In genomic region chr19:18251587-18252369, GRCh38 we compare ENCODE assay signal across 8 cellular contexts. TPM values are rescaled to one million over a fixed set of nuclear protein-coding genes. Genes with fewer than 3 reads are reported as not detected.
DNase-seq lines count a peak whose midpoint lies in the region; ATAC-seq and TF ChIP-seq lines count a peak whose summit lies in the region.

No MANE protein-coding gene starts in this region.

- peaks cover 23% of the 10 kb centered on the region for H3K27me3 Mint-ChIP-seq in activated naive CD4-positive, alpha-beta T cell treated with anti-CD3 and anti-CD28 coated beads for 36 hours (ENCODE audit: low read depth)

- H3K36me3 ChIP-seq in DOHH2 (ENCODE audit: control insufficient read depth, low read length) (no peaks in the 10 kb centered on the region), SK-N-MC (ENCODE audit: insufficient read depth, low read length) (no peaks in the 10 kb centered on the region), uterus (no peaks in the 10 kb centered on the region)

- no peak overlapping the region for H3K9ac ChIP-seq in SK-N-MC (ENCODE audit: insufficient read length)

- H3K9me3 ChIP-seq in DOHH2 (ENCODE audit: control insufficient read depth, insufficient read depth, low read length) (peaks cover 5% of the 10 kb centered on the region; the same call in 1 of the 2 replicates), SK-N-MC (ENCODE audit: low read depth, low read length) (no peaks in the 10 kb centered on the region), uterus (no peaks in the 10 kb centered on the region)

- no peaks in the 10 kb centered on the region for H3K36me3 Mint-ChIP-seq in activated naive CD4-positive, alpha-beta T cell treated with anti-CD3 and anti-CD28 coated beads for 36 hours (ENCODE audit: low read depth)

- H3F3A ChIP-seq in DOHH2 (ENCODE audit: control insufficient read depth, insufficient read depth): 0 out of 2 replicates have a peak, but pooled peaks cover 4% of the 10 kb centered on the region

- H3K27ac ChIP-seq in DOHH2 (ENCODE audit: low read depth, low read length) (no peak overlapping the region), SK-N-MC (no peak overlapping the region), uterus (no peak overlapping the region)

- H3K9me3 Mint-ChIP-seq in activated naive CD4-positive, alpha-beta T cell treated with anti-CD3 and anti-CD28 coated beads for 36 hours: no peaks in the 10 kb centered on the region

- H3K27ac Mint-ChIP-seq in activated naive CD4-positive, alpha-beta T cell treated with anti-CD3 and anti-CD28 coated beads for 36 hours: no peak overlapping the region

- TF ChIP-seq CTCF in DOHH2 (IDR thresholded peaks at IDR 0.05; ENCODE audit: low read depth, low read length, poor library complexity, severe bottlenecking): peak; percentile 93
- TF ChIP-seq CTCF in uterus (IDR thresholded peaks at IDR 0.05): peak; percentile 92 to 97 (median 96)

- no peak for ATAC-seq in GM18858 (IDR thresholded peaks at IDR 0.05; ENCODE audit: unreplicated experiment)

- peak; percentile 64 for DNase-seq in M059J (ENCODE audit: low read depth)
- DNase-seq in SK-N-MC (ENCODE audit: low read depth, low spot score): peak; percentile 39
- peak; percentile 90 for DNase-seq in activated naive CD4-positive, alpha-beta T cell treated with anti-CD3 and anti-CD28 coated beads for 36 hours
- DNase-seq in head of caudate nucleus: peak; percentile 26 to 92 (median 82)
- DNase-seq in posterior vena cava (ENCODE audit: low spot score): peak; percentile 91
- peak; percentile 75 to 77 for DNase-seq in uterus

- no peaks in the 10 kb centered on the region for H4K20me1 ChIP-seq in DOHH2 (ENCODE audit: control insufficient read depth, insufficient read depth, low read depth, low read length)

- CTCF ChIA-PET in activated naive CD4-positive, alpha-beta T cell treated with anti-CD3 and anti-CD28 coated beads for 36 hours (lab: Charles Lee): interaction anchor here (0.6 to 6.3 kb wide), 37 partner anchors 9 to 190 kb away, joined by 3 to 117 read pairs (median 4); partner anchors contain the start of genes IQCN, MPV17L2 and RAB3A

- no peaks in the 10 kb centered on the region for H3K9me2 ChIP-seq in DOHH2 (replicated peaks; ENCODE audit: control insufficient read depth, low read length)

- intact Hi-C loops in activated naive CD4-positive, alpha-beta T cell treated with anti-CD3 and anti-CD28 coated beads for 36 hours (cut with micrococcal nuclease): loop anchor here (1.0 to 2.0 kb wide), 5 partner anchors 43 to 189 kb away; partner anchors contain the start of gene RAB3A
- intact Hi-C loops in head of caudate nucleus (cut with DNase I): loop anchor here (5.0 kb wide), 1 partner anchor 39 kb away; no protein-coding TSS in a partner anchor
- intact Hi-C loops in posterior vena cava (cut with DNase I): loop anchor here (1.0 to 10.0 kb wide), 4 partner anchors 21 to 139 kb away; partner anchors contain the start of gene RAB3A (in 1 of the 2)
- intact Hi-C loops in uterus (cut with DNase I; ENCODE audit: low total_unique reads): no loop called here

- TF ChIP-seq POLR2A in uterus (IDR thresholded peaks at IDR 0.05): no peak

- H3K4me1 ChIP-seq in DOHH2 (ENCODE audit: control insufficient read depth, low read length) (peaks cover 22% of the 10 kb centered on the region), uterus (no peaks in the 10 kb centered on the region)

- no peaks in the 10 kb centered on the region for H3K79me2 ChIP-seq in DOHH2 (ENCODE audit: control insufficient read depth, low read length)

- H3K4me3 Mint-ChIP-seq in activated naive CD4-positive, alpha-beta T cell treated with anti-CD3 and anti-CD28 coated beads for 36 hours: no peak overlapping the region

- H3K27me3 ChIP-seq in DOHH2 (ENCODE audit: control insufficient read depth, low read length): peaks cover 20% of the 10 kb centered on the region
- H3K27me3 ChIP-seq in uterus: no peaks in the 10 kb centered on the region

- H3K4me2 ChIP-seq in DOHH2 (ENCODE audit: low read length): no peak overlapping the region

- H3K4me3 ChIP-seq in DOHH2 (ENCODE audit: low read length) (no peak overlapping the region), SK-N-MC (no peak overlapping the region), uterus (no peak overlapping the region)

- H3K4me1 Mint-ChIP-seq in activated naive CD4-positive, alpha-beta T cell treated with anti-CD3 and anti-CD28 coated beads for 36 hours (ENCODE audit: low read depth): peaks cover 2% of the 10 kb centered on the region

RNA-seq across cellular contexts. Expression of gene IQCN, which starts 22.5 kb away (rescaled TPM):
- 0.10 TPM in 1 of 2 replicates, not detected in the other for total RNA-seq in M059J (2014; rRNA removed; shearing (Covaris generic))
- under 1 TPM in 1 of 2 experiments, not detected in 1; 0.19 TPM for total RNA-seq in activated naive CD4-positive, alpha-beta T cell treated with anti-CD3 and anti-CD28 coated beads for 36 hours
- 1 to 10 TPM; 2.6 to 4.9 TPM for total RNA-seq in posterior vena cava
- total RNA-seq in uterus: 10 to 100 TPM in 1 of 4 donors, 1 to 10 TPM in 3; 1.0 to 41.1 (median 3.0) TPM

RNA-seq across cellular contexts. Expression of gene PDE4C, which starts 25.5 kb away (rescaled TPM):
- total RNA-seq in M059J (2014; rRNA removed; shearing (Covaris generic)): 0.07 and 0.15 TPM in 2 replicates
- under 1 TPM in 1 of 2 experiments, not detected in 1; 0.10 TPM for total RNA-seq in activated naive CD4-positive, alpha-beta T cell treated with anti-CD3 and anti-CD28 coated beads for 36 hours
- total RNA-seq in posterior vena cava (1 to 10 TPM in 1 of 2 donors, under 1 TPM in 1; 0.90 to 1.1 TPM), uterus (1 to 10 TPM in 2 of 4 donors, not detected in 2; 1.7 to 3.3 TPM)

RNA-seq across cellular contexts. Expression of gene JUND, which starts 29.6 kb away (rescaled TPM):
- 54.1 and 206 TPM in 2 replicates for total RNA-seq in M059J (2014; rRNA removed; shearing (Covaris generic))
- total RNA-seq in activated naive CD4-positive, alpha-beta T cell treated with anti-CD3 and anti-CD28 coated beads for 36 hours: 100 to 1,000 TPM in 1 of 2 experiments, 10 to 100 TPM in 1; 87.9 to 105 TPM
- total RNA-seq in posterior vena cava (100 to 1,000 TPM; 192 to 231 TPM), uterus (100 to 1,000 TPM; 152 to 386 (median 290) TPM)

RNA-seq across cellular contexts. Expression of gene RAB3A, which starts 47.9 kb away (rescaled TPM):
- total RNA-seq in M059J (2014; rRNA removed; shearing (Covaris generic)): 3.4 and 5.6 TPM in 2 replicates
- 1 to 10 TPM; 3.8 to 6.0 TPM for total RNA-seq in activated naive CD4-positive, alpha-beta T cell treated with anti-CD3 and anti-CD28 coated beads for 36 hours
- 1 to 10 TPM; 1.9 to 2.9 TPM for total RNA-seq in posterior vena cava
- total RNA-seq in uterus: 1 to 10 TPM in 1 of 4 donors, under 1 TPM in 2, not detected in 1; 0.69 to 3.8 (median 0.77) TPM

RNA-seq across cellular contexts. Expression of gene MPV17L2, which starts 58.8 kb away (rescaled TPM):
- 32.4 and 33.4 TPM in 2 replicates for total RNA-seq in M059J (2014; rRNA removed; shearing (Covaris generic))
- 1 to 10 TPM; 6.3 to 6.5 TPM for total RNA-seq in activated naive CD4-positive, alpha-beta T cell treated with anti-CD3 and anti-CD28 coated beads for 36 hours
- total RNA-seq in posterior vena cava (1 to 10 TPM; 6.1 to 6.6 TPM), uterus (10 to 100 TPM in 3 of 4 donors, 1 to 10 TPM in 1; 5.2 to 19.7 (median 11.1) TPM)

Comparison
In these comparisons a context has a peak if more than half of its experiments do, and no peak if none do; other contexts are left out.
1. DNase-seq: peak in every context shown above with its lines; median percentile 91 in posterior vena cava; 90 in activated naive CD4-positive, alpha-beta T cell treated with anti-CD3 and anti-CD28 coated beads for 36 hours; 82 in head of caudate nucleus; 76 in uterus; 64 in M059J; 39 in SK-N-MC.